In genomic region chr11:123526027-123526805, GRCh38 we compare ENCODE assay signal across 17 cellular contexts.
DNase-seq lines count a peak whose midpoint lies in the region; ATAC-seq and TF ChIP-seq lines count a peak whose summit lies in the region.
"Had no signal": no experiment of that assay in that cellular context is flagged by ENCODE, and none has a peak within 500 bp of the region (broad histone marks: within the 10 kb centered on the region; RNA-seq: fewer than 3 reads in every experiment).

No MANE protein-coding gene starts in this region.

- H3K36me3 Mint-ChIP-seq in T-helper 17 cell (ENCODE audit: low read depth): no peaks in the 10 kb centered on the region

- H3K4me3 Mint-ChIP-seq in T-helper 17 cell: no peak overlapping the region
- H3K4me3 Mint-ChIP-seq: dendritic cell treated with granulocyte-macrophage colony-stimulating factor and Interleukin-4, amounts not matched to agents 40 ng/mL and 50 ng/mL, for 4 days; T-helper 1 cell treated with Interleukin-12 subunit alpha and Interleukin-12 subunit beta and Interleukin-4 antibody, amounts not matched to agents 30 μg/mL and 1 μg/mL, for 36 hours had no signal

- peaks cover 3% of the 10 kb centered on the region; the same call in 1 of the 2 replicates for H3K4me1 ChIP-seq in BE2C
- H3K4me1 ChIP-seq: BLaER1 treated with 17β-estradiol and CSF1 and Interleukin-3, amounts not matched to agents 10 nM and 100 nM had no signal

- H3K36me3 ChIP-seq in BE2C: no peaks in the 10 kb centered on the region
- H3K36me3 ChIP-seq: BLaER1 treated with 17β-estradiol and CSF1 and Interleukin-3, amounts not matched to agents 10 nM and 100 nM had no signal

- H3K9me3 ChIP-seq in BE2C (no peaks in the 10 kb centered on the region), T-helper 17 cell (ENCODE audit: control insufficient read depth, low read length, poor library complexity, severe bottlenecking) (no peaks in the 10 kb centered on the region)

- no peak for ATAC-seq in T-helper 17 cell
- no peak for ATAC-seq in GM19395 (IDR thresholded peaks at IDR 0.05; ENCODE audit: unreplicated experiment)

- DNase-seq in BE2C: no peak
- no peak for DNase-seq in T-helper 17 cell
- no peak for DNase-seq in foreskin fibroblast
- peak; percentile 38 for DNase-seq in putamen (ENCODE audit: low spot score)
- DNase-seq in RKO (ENCODE audit: low spot score): no peak
- no peak for DNase-seq in activated CD4-positive, alpha-beta T cell treated with anti-CD3 and anti-CD28 coated beads for 1 hour
- DNase-seq: activated CD4-positive, CD25-positive, alpha-beta regulatory T cell treated with anti-CD3 and anti-CD28 coated beads, Interleukin-2, amount 50 U/mL, for 72 hours; activated effector memory CD4-positive, alpha-beta T cell treated with anti-CD3 and anti-CD28 coated beads, Interleukin-2, amount 50 U/mL, for 16 hours; erythroblast; NCI-H2081 treated with DMSO at 0.1 percent for 48 hours; NCI-H524; SHP77; stimulated activated CD4-positive, alpha-beta T cell treated with anti-CD3 and anti-CD28 coated beads, Interleukin-2, amount 100 ng/mL, for 48 hours had no signal

- peaks cover 5% of the 10 kb centered on the region for H3K4me1 Mint-ChIP-seq in T-helper 17 cell

- peak overlapping the region; percentile 71 for H3K27ac Mint-ChIP-seq in T-helper 17 cell
- H3K27ac Mint-ChIP-seq: T-helper 1 cell treated with Interleukin-12 subunit alpha and Interleukin-12 subunit beta and Interleukin-4 antibody, amounts not matched to agents 30 μg/mL and 1 μg/mL, for 36 hours had no signal

- TF ChIP-seq CTCF in BE2C (IDR thresholded peaks at IDR 0.05; ENCODE audit: low read depth, low read length) (no peak), foreskin fibroblast (IDR thresholded peaks at IDR 0.05; ENCODE audit: low read depth, low read length) (no peak)

- no peaks in the 10 kb centered on the region for H3K27me3 ChIP-seq in BE2C
- H3K27me3 ChIP-seq: BLaER1 treated with 17β-estradiol and CSF1 and Interleukin-3, amounts not matched to agents 10 nM and 100 nM had no signal

- no peaks in the 10 kb centered on the region for H3K27me3 Mint-ChIP-seq in T-helper 17 cell
- H3K27me3 Mint-ChIP-seq: dendritic cell treated with granulocyte-macrophage colony-stimulating factor and Interleukin-4, amounts not matched to agents 40 ng/mL and 50 ng/mL, for 4 days had no signal

- peak overlapping the region; percentile 40 for H3K4me3 ChIP-seq in BE2C (ENCODE audit: low read depth, low read length)
- peak overlapping the region; percentile 26 to 53 for H3K4me3 ChIP-seq in foreskin fibroblast (ENCODE audit: low read depth in 1 of 2, low read length in 2 of 2)
- H3K4me3 ChIP-seq: BLaER1 treated with 17β-estradiol and CSF1 and Interleukin-3, amounts not matched to agents 10 nM and 100 nM had no signal
